19 cellular contexts compared by ENCODE assay signal in genomic region chr12:49871263-49871561, GRCh38. TPM values are rescaled to one million over a fixed set of nuclear protein-coding genes. Genes with fewer than 3 reads are reported as not detected.
A peak's percentile ranks its signal among the peaks of the same experiment; 100 is the strongest.
DNase-seq lines count a peak whose midpoint lies in the region; ATAC-seq and TF ChIP-seq lines count a peak whose summit lies in the region.
"Had no signal": no experiment of that assay in that cellular context is flagged by ENCODE, and none has a peak within 500 bp of the region (broad histone marks: within the 10 kb centered on the region; RNA-seq: fewer than 3 reads in every experiment).

No MANE protein-coding gene starts in this region.

- H3K4me3 ChIP-seq in Panc1 (ENCODE audit: low read depth in 2 of 2, low read length in 2 of 2), result no peak overlapping the region
- H3K4me3 ChIP-seq: BLaER1 treated with 17β-estradiol and CSF1 and Interleukin-3, amounts not matched to agents 10 nM and 100 nM had no signal

- H3K9me3 ChIP-seq in Panc1 (ENCODE audit: control insufficient read depth, insufficient read depth, low read depth, low read length), result no peaks in the 10 kb centered on the region
- H3K9me3 ChIP-seq: BLaER1 treated with 17β-estradiol and CSF1 and Interleukin-3, amounts not matched to agents 10 nM and 100 nM had no signal

- in situ Hi-C loops in Panc1 (cut with HindIII; ENCODE audit: low pct_unique_long_range_greater_than_20kb, low sequenced_read_pairs), result no loop called here

- no peaks in the 10 kb centered on the region for H3K36me3 ChIP-seq in Panc1 (ENCODE audit: control insufficient read depth, insufficient read depth, low read length)
- H3K36me3 ChIP-seq: BLaER1 treated with 17β-estradiol and CSF1 and Interleukin-3, amounts not matched to agents 10 nM and 100 nM had no signal

- no peak for TF ChIP-seq CTCF in Panc1 (IDR thresholded peaks at IDR 0.05)

- no TSS peak for BruUV-seq in Panc1 (replicated peaks; lab: Mats Ljungman, UMichigan)

- H3K4me1 ChIP-seq in Panc1 (ENCODE audit: control insufficient read depth, insufficient read depth, low read length), result peaks cover 41% of the 10 kb centered on the region

- intact Hi-C loops in Panc1 (cut with micrococcal nuclease; ENCODE audit: unreplicated experiment), result no loop called here

- POLR2A ChIA-PET in Panc1 (lab: Charles Lee), result interaction anchor here (0.5 kb wide), 1 partner anchor 97 kb away, joined by 3 read pairs; no protein-coding TSS in a partner anchor

- CTCF ChIA-PET in activated CD8-positive, alpha-beta memory T cell treated with anti-CD3 and anti-CD28 coated beads, Interleukin-2, amount 10 ng/mL, durations not matched to agents 7 days and 5 days (lab: Charles Lee), result interaction anchor here (0.7 to 3.9 kb wide), 3 partner anchors 74 to 130 kb away, joined by 4 to 13 read pairs (median 6); partner anchors contain the start of gene TMBIM6
- CTCF ChIA-PET in Panc1 (lab: Charles Lee), result interaction anchor here (0.5 to 0.9 kb wide), 2 partner anchors 98 to 130 kb away, joined by 6 to 7 read pairs; no protein-coding TSS in a partner anchor

- no peak overlapping the region for H3K27ac Mint-ChIP-seq in activated CD8-positive, alpha-beta memory T cell treated with anti-CD3 and anti-CD28 coated beads, Interleukin-2, amount 10 ng/mL, durations not matched to agents 7 days and 5 days

- peak overlapping the region; percentile 58 for H3K27ac ChIP-seq in Panc1 (ENCODE audit: low read length)
- peak overlapping the region; percentile 46 for H3K27ac ChIP-seq in substantia nigra (ENCODE audit: low read depth, low read length, poor library complexity, severe bottlenecking)
- H3K27ac ChIP-seq: BLaER1 treated with 17β-estradiol and CSF1 and Interleukin-3, amounts not matched to agents 10 nM and 100 nM had no signal

- no peaks in the 10 kb centered on the region for H3K4me1 Mint-ChIP-seq in activated CD8-positive, alpha-beta memory T cell treated with anti-CD3 and anti-CD28 coated beads, Interleukin-2, amount 10 ng/mL, durations not matched to agents 7 days and 5 days

- peak; percentile 12 for DNase-seq in activated CD8-positive, alpha-beta memory T cell treated with anti-CD3 and anti-CD28 coated beads, Interleukin-2, amount 10 ng/mL, durations not matched to agents 7 days and 5 days
- no peak for DNase-seq in activated CD8-positive, alpha-beta memory T cell treated with anti-CD3 and anti-CD28 coated beads, Interleukin-2, amount 50 U/mL, for 4 hours
- no peak for DNase-seq in Panc1 (ENCODE audit: low read depth, low spot score)
- peak; percentile 10 for DNase-seq in left lobe of liver (ENCODE audit: low spot score)
- no peak for DNase-seq in substantia nigra (lab: John Stamatoyannopoulos, UW)
- no peak for DNase-seq in stimulated activated CD4-positive, alpha-beta T cell treated with anti-CD3 and anti-CD28 coated beads, Interleukin-1b, Interleukin-23, amount 100 ng/mL, for 48 hours
- no peak for DNase-seq in stimulated activated CD8-positive, alpha-beta memory T cell treated with anti-CD3 and anti-CD28 coated beads, Interleukin-4, amount 100 ng/mL, for 48 hours
- DNase-seq in CD1c-positive myeloid dendritic cell (ENCODE audit: extremely low spot score), result no peak
- DNase-seq: GF-D8, GOT3, KBM-7, NCI-H1436 treated with DMSO at 0.1 percent for 48 hours, NCI-H2029 treated with DMSO at 0.1 percent for 48 hours, NCI-H2171 treated with DMSO at 0.1 percent for 48 hours, NCI-H446 treated with DMSO at 0.1 percent for 48 hours, NCI-H748 treated with DMSO at 0.1 percent for 48 hours, OCI-M1, RPMI8226 had no signal

- no peak for ATAC-seq in activated CD8-positive, alpha-beta memory T cell treated with anti-CD3 and anti-CD28 coated beads, Interleukin-2, amount 10 ng/mL, durations not matched to agents 7 days and 5 days
- ATAC-seq in Panc1, result no peak
- no peak for ATAC-seq in left lobe of liver

- H3K4me3 Mint-ChIP-seq in activated CD8-positive, alpha-beta memory T cell treated with anti-CD3 and anti-CD28 coated beads, Interleukin-2, amount 10 ng/mL, durations not matched to agents 7 days and 5 days, result no peak overlapping the region

- no peaks in the 10 kb centered on the region for H3K9me3 Mint-ChIP-seq in activated CD8-positive, alpha-beta memory T cell treated with anti-CD3 and anti-CD28 coated beads, Interleukin-2, amount 10 ng/mL, durations not matched to agents 7 days and 5 days (ENCODE audit: low read depth)

- no peaks in the 10 kb centered on the region for H3K36me3 Mint-ChIP-seq in activated CD8-positive, alpha-beta memory T cell treated with anti-CD3 and anti-CD28 coated beads, Interleukin-2, amount 10 ng/mL, durations not matched to agents 7 days and 5 days

- no peaks in the 10 kb centered on the region for H3K27me3 Mint-ChIP-seq in activated CD8-positive, alpha-beta memory T cell treated with anti-CD3 and anti-CD28 coated beads, Interleukin-2, amount 10 ng/mL, durations not matched to agents 7 days and 5 days

- H3K27me3 ChIP-seq in Panc1 (ENCODE audit: control insufficient read depth, insufficient read depth, low read length), result no peaks in the 10 kb centered on the region
- H3K27me3 ChIP-seq: BLaER1 treated with 17β-estradiol and CSF1 and Interleukin-3, amounts not matched to agents 10 nM and 100 nM had no signal

RNA-seq across cellular contexts. Expression of gene BCDIN3D, which starts 28.3 kb away (rescaled TPM):
- 1 to 10 TPM; 8.2 to 8.3 TPM for total RNA-seq in activated CD8-positive, alpha-beta memory T cell treated with anti-CD3 and anti-CD28 coated beads, Interleukin-2, amount 10 ng/mL, durations not matched to agents 7 days and 5 days
- total RNA-seq in Panc1 (2021; ENCODE audit: unreplicated experiment) (4.8 TPM), left lobe of liver (3.2 TPM)
- 4.2 TPM for polyA plus RNA-seq in Panc1 (2012; ENCODE audit: insufficient read length)

RNA-seq across cellular contexts. Expression of gene FAIM2, which starts 32.5 kb away (rescaled TPM):
- total RNA-seq in activated CD8-positive, alpha-beta memory T cell treated with anti-CD3 and anti-CD28 coated beads, Interleukin-2, amount 10 ng/mL, durations not matched to agents 7 days and 5 days, result under 1 TPM; 0.05 to 0.06 TPM
- total RNA-seq in Panc1 (2021; ENCODE audit: unreplicated experiment) (0.49 TPM), left lobe of liver (not detected)
- polyA plus RNA-seq in Panc1 (2012; ENCODE audit: insufficient read length), result 0.07 TPM

RNA-seq across cellular contexts. Expression of gene NCKAP5L, which starts 43.0 kb away (rescaled TPM):
- 1 to 10 TPM; 1.1 to 1.4 TPM for total RNA-seq in activated CD8-positive, alpha-beta memory T cell treated with anti-CD3 and anti-CD28 coated beads, Interleukin-2, amount 10 ng/mL, durations not matched to agents 7 days and 5 days
- total RNA-seq in Panc1 (2021; ENCODE audit: unreplicated experiment) (17.3 TPM), left lobe of liver (11.3 TPM)
- 16.5 TPM for polyA plus RNA-seq in Panc1 (2012; ENCODE audit: insufficient read length)

Comparison
In these comparisons a context has a peak if more than half of its experiments do, and no peak if none do; other contexts are left out.
1. DNase-seq: peak in activated CD8-positive, alpha-beta memory T cell treated with anti-CD3 and anti-CD28 coated beads, Interleukin-2, amount 10 ng/mL, durations not matched to agents 7 days and 5 days (single experiment) and left lobe of liver (single experiment); none in activated CD8-positive, alpha-beta memory T cell treated with anti-CD3 and anti-CD28 coated beads, Interleukin-2, amount 50 U/mL, for 4 hours (single experiment), Panc1 (single experiment), substantia nigra (0 of 49), stimulated activated CD4-positive, alpha-beta T cell treated with anti-CD3 and anti-CD28 coated beads, Interleukin-1b, Interleukin-23, amount 100 ng/mL, for 48 hours (single experiment), stimulated activated CD8-positive, alpha-beta memory T cell treated with anti-CD3 and anti-CD28 coated beads, Interleukin-4, amount 100 ng/mL, for 48 hours (single experiment) and CD1c-positive myeloid dendritic cell (single experiment).